Comparison of ENCODE assay signal across 18 cellular contexts in genomic region chr9:69622664-69623063, GRCh38. TPM values are rescaled to one million over a fixed set of nuclear protein-coding genes. Genes with fewer than 3 reads are reported as not detected.
DNase-seq lines count a peak whose midpoint lies in the region; ATAC-seq, FAIRE-seq and TF ChIP-seq lines count a peak whose summit lies in the region.
"Had no signal": no experiment of that assay in that cellular context is flagged by ENCODE, and none has a peak within 500 bp of the region (broad histone marks: within the 10 kb centered on the region; RNA-seq: fewer than 3 reads in every experiment).

No MANE protein-coding gene starts in this region.

- H3K27me3 ChIP-seq in GM23248 (replicated peaks; ENCODE audit: insufficient read depth) (no peaks in the 10 kb centered on the region), bronchial epithelial cell (ENCODE audit: control insufficient read depth, insufficient read depth, low read length) (no peaks in the 10 kb centered on the region), keratinocyte (ENCODE audit: control insufficient read depth, extremely low read depth, insufficient read depth, low read length) (no peaks in the 10 kb centered on the region)
- H3K27me3 ChIP-seq: foreskin keratinocyte, Peyer's patch had no signal

- FAIRE-seq in bronchial epithelial cell (lab: Jason Lieb, UNC) (no peak), keratinocyte (lab: Jason Lieb, UNC) (peak; percentile 58)

- DNase-seq in AG10803 (ENCODE audit: low read depth) = peak; percentile 82
- DNase-seq in GM23248 = peak; percentile 40
- peak; percentile 16 for DNase-seq in bronchial epithelial cell (ENCODE audit: low read depth)
- DNase-seq in keratinocyte (ENCODE audit: low read depth, low spot score) = no peak
- no peak for DNase-seq in activated CD4-positive, alpha-beta T cell treated with anti-CD3 and anti-CD28 coated beads, Interleukin-2, amount 50 U/mL, for 4 hours
- DNase-seq in NCI-H1436 (lab: John Stamatoyannopoulos, UW) = no peak
- DNase-seq: activated CD4-positive, alpha-beta T cell treated with anti-CD3 and anti-CD28 coated beads for 4 hours; hippocampal formation; lower lobe of right lung; NCI-H1417; NCI-H510A treated with DMSO at 0.1 percent for 48 hours; Peyer's patch; stimulated activated CD4-positive, alpha-beta T cell treated with anti-CD3 and anti-CD28 coated beads, Interleukin-2, amount 100 ng/mL, for 48 hours; stimulated activated naive B cell treated with anti-CD40 and anti-IgM and Interleukin-4, amounts not matched to agents 10 μg/mL and 1 μg/mL and 100 μg/mL, for 72 hours had no signal

- H3K9ac ChIP-seq in GM23248 = no peak overlapping the region
- no peak overlapping the region for H3K9ac ChIP-seq in keratinocyte (ENCODE audit: control insufficient read depth, extremely low read depth, insufficient read depth, low read length)

- no peaks in the 10 kb centered on the region for H3K9me1 ChIP-seq in keratinocyte (ENCODE audit: control insufficient read depth, extremely low read depth, insufficient read depth, low read length)

- no peak overlapping the region for H2AFZ ChIP-seq in GM23248
- no peak overlapping the region for H2AFZ ChIP-seq in keratinocyte (ENCODE audit: control insufficient read depth, low read length)

- H3K4me2 ChIP-seq in GM23248 (ENCODE audit: unreplicated experiment) (no peak overlapping the region), keratinocyte (ENCODE audit: control insufficient read depth, extremely low read depth, insufficient read depth, low read depth, low read length) (no peak overlapping the region)

- 83 to 90% methylated on average over 3 of the region's 3 CpGs for WGBS in GM23248 (ENCODE audit: low coverage in 1 of 2, low lambda C conversion rate in 2 of 2, missing lambda C conversion rate in 2 of 2), 2 experiments

- no peak overlapping the region for H3K4me3 ChIP-seq in AG10803 (ENCODE audit: low read length)
- no peak overlapping the region for H3K4me3 ChIP-seq in GM23248
- no peak overlapping the region for H3K4me3 ChIP-seq in bronchial epithelial cell (ENCODE audit: low read depth, low read length)
- no peak overlapping the region for H3K4me3 ChIP-seq in keratinocyte (ENCODE audit: control insufficient read depth in 2 of 3, extremely low read depth in 1 of 3, insufficient read depth in 2 of 3, low read depth in 1 of 3, low read length in 3 of 3)
- H3K4me3 ChIP-seq: lower lobe of right lung, Peyer's patch had no signal

- H3K36me3 ChIP-seq in GM23248 (ENCODE audit: low read depth) (no peaks in the 10 kb centered on the region), bronchial epithelial cell (ENCODE audit: control insufficient read depth, insufficient read depth, low read length) (no peaks in the 10 kb centered on the region), keratinocyte (ENCODE audit: control insufficient read depth in 2 of 2, extremely low read depth in 1 of 2, insufficient read depth in 2 of 2, low read length in 2 of 2) (no peaks in the 10 kb centered on the region)
- H3K36me3 ChIP-seq: lower lobe of right lung, Peyer's patch had no signal

- H3K79me2 ChIP-seq in GM23248 (ENCODE audit: insufficient read depth) (no peaks in the 10 kb centered on the region), keratinocyte (ENCODE audit: control insufficient read depth, insufficient read depth, low read length) (no peaks in the 10 kb centered on the region)

- in situ Hi-C loops in GM23248 (cut with MboI) = no loop called here

- H3K4me1 ChIP-seq in GM23248 (ENCODE audit: insufficient read depth) (no peaks in the 10 kb centered on the region; the same call in 1 of the 2 replicates), keratinocyte (ENCODE audit: control insufficient read depth, extremely low read depth, insufficient read depth, low read length) (no peaks in the 10 kb centered on the region)
- H3K4me1 ChIP-seq: lower lobe of right lung, Peyer's patch had no signal

- H4K20me1 ChIP-seq in GM23248 (ENCODE audit: insufficient read depth) (no peaks in the 10 kb centered on the region), keratinocyte (ENCODE audit: control insufficient read depth, extremely low read depth, insufficient read depth, low read length) (no peaks in the 10 kb centered on the region)

- H3K9me3 ChIP-seq in GM23248 (ENCODE audit: low read depth) (no peaks in the 10 kb centered on the region), keratinocyte (ENCODE audit: control insufficient read depth, low read depth, low read length) (no peaks in the 10 kb centered on the region)
- H3K9me3 ChIP-seq: lower lobe of right lung, Peyer's patch had no signal

- dilution Hi-C loops in keratinocyte (cut with MboI; ENCODE audit: extremely low pct_ligation_motif_present, low sequenced_read_pairs) = no loop called here

- H3F3A ChIP-seq in GM23248 (ENCODE audit: insufficient read depth) = peaks cover 10% of the 10 kb centered on the region; the same call in 1 of the 2 replicates

- H3K9me2 ChIP-seq in GM23248 (ENCODE audit: insufficient read depth) = no peaks in the 10 kb centered on the region

- no peak overlapping the region for H3K27ac ChIP-seq in GM23248
- H3K27ac ChIP-seq in keratinocyte (ENCODE audit: control insufficient read depth, insufficient read depth, low read length) = no peak overlapping the region
- H3K27ac ChIP-seq: foreskin keratinocyte, lower lobe of right lung, Peyer's patch had no signal

- no peak for TF ChIP-seq CTCF in AG10803 (conservative IDR thresholded peaks at IDR 0.05; ENCODE audit: low read length)
- TF ChIP-seq CTCF in bronchial epithelial cell (IDR thresholded peaks at IDR 0.05; ENCODE audit: insufficient read depth, low read length, severe bottlenecking) = no peak
- no peak for TF ChIP-seq CTCF in keratinocyte (optimal IDR thresholded peaks at IDR 0.05 in 1 of 3, IDR thresholded peaks at IDR 0.05 in 1 of 3, conservative IDR thresholded peaks at IDR 0.05 in 1 of 3; ENCODE audit: extremely low read depth in 1 of 3, insufficient read depth in 2 of 3, low read length in 3 of 3)

- ATAC-seq in HG02938 (IDR thresholded peaks at IDR 0.05; ENCODE audit: unreplicated experiment) (no peak), GM21367 (IDR thresholded peaks at IDR 0.05; ENCODE audit: unreplicated experiment) (no peak)
- ATAC-seq: lower lobe of right lung; stimulated activated naive B cell treated with anti-CD40 and anti-IgM and Interleukin-4, amounts not matched to agents 10 μg/mL and 1 μg/mL and 100 μg/mL, for 72 hours had no signal

RNA-seq across cellular contexts. Expression of gene APBA1, which starts 49.5 kb away (rescaled TPM):
- total RNA-seq in GM23248 (2014; rRNA removed; shearing (Covaris generic)) = 4.3 and 11.3 TPM in 2 replicates
- polyA plus RNA-seq in GM23248 (2016; fragmentation: Nextera tagmentation; extraction: Ambion mirVana) (0.93 and 1.6 TPM in 2 replicates), keratinocyte (0.66 to 0.89 TPM (median 0.89 TPM) in 3 replicates)
- under 0.01 and 0.38 TPM in 2 replicates for total RNA-seq in bronchial epithelial cell
- polyA plus RNA-seq in keratinocyte (2011; ENCODE audit: low read depth) = 0.85 TPM
- 0.45 and 0.90 TPM in 2 replicates for polyA plus RNA-seq in keratinocyte (2011; cell fraction: cytosol; rRNA removed)
- 1.0 and 1.8 TPM in 2 replicates for polyA plus RNA-seq in keratinocyte (2011; cell fraction: nucleus; rRNA removed)
- 0.35 and 0.94 TPM in 2 replicates for polyA plus RNA-seq in keratinocyte (2012; ENCODE audit: low replicate concordance)
- polyA minus RNA-seq in keratinocyte = 0.96 to 2.7 TPM (median 2.0 TPM) in 3 replicates
- polyA minus RNA-seq in keratinocyte (2011; cell fraction: cytosol; rRNA and poly(A)+ RNA removed) = 0.77 TPM
- polyA minus RNA-seq in keratinocyte (2011; cell fraction: nucleus; rRNA and poly(A)+ RNA removed) = 1.2 and 5.0 TPM in 2 replicates
- polyA plus RNA-seq: IgD-negative memory B cell had no signal

Comparison
In these comparisons a context has a peak if more than half of its experiments do, and no peak if none do; other contexts are left out.
1. DNase-seq: peak in AG10803 (single experiment), GM23248 (single experiment) and bronchial epithelial cell (single experiment); none in keratinocyte (single experiment), activated CD4-positive, alpha-beta T cell treated with anti-CD3 and anti-CD28 coated beads, Interleukin-2, amount 50 U/mL, for 4 hours (0 of 2) and NCI-H1436 (single experiment).